In genomic region chr6:137740347-137740746, GRCh38 we compare ENCODE assay signal across 17 cellular contexts.
DNase-seq lines count a peak whose midpoint lies in the region; ATAC-seq and TF ChIP-seq lines count a peak whose summit lies in the region.
"Had no signal": no experiment of that assay in that cellular context is flagged by ENCODE, and none has a peak within 500 bp of the region (broad histone marks: within the 10 kb centered on the region; RNA-seq: fewer than 3 reads in every experiment).

No MANE protein-coding gene starts in this region.

- H3K4me3 ChIP-seq in AG10803 (ENCODE audit: low read length) = no peak overlapping the region
- H3K4me3 ChIP-seq in DND-41 (ENCODE audit: low read depth in 1 of 2, low read length in 2 of 2) = no peak overlapping the region
- H3K4me3 ChIP-seq: A549, HAP-1 had no signal

- H2AFZ ChIP-seq in DND-41 (ENCODE audit: low read depth, low read length) = no peak overlapping the region

- peaks cover 89% of the 10 kb centered on the region for H3K4me1 ChIP-seq in DND-41 (ENCODE audit: insufficient read depth, low read length)
- H3K4me1 ChIP-seq: HAP-1 had no signal

- H3K36me3 ChIP-seq in DND-41 (ENCODE audit: insufficient read depth, low read length) = no peaks in the 10 kb centered on the region
- H3K36me3 ChIP-seq: HAP-1 had no signal

- DNase-seq in AG10803 (ENCODE audit: low read depth) (peak; percentile 68), DND-41 (no peak), fibroblast of gingiva (ENCODE audit: low read depth) (peak; percentile 46), glutamatergic neuron (no peak), mucosa of gallbladder (ENCODE audit: low spot score) (no peak)
- DNase-seq in activated naive CD4-positive, alpha-beta T cell treated with anti-CD3 and anti-CD28 coated beads, Interleukin-2, amount 50 U/mL, for 16 hours = no peak
- DNase-seq: CD8-positive, alpha-beta T cell; COR-L47; DMS153; DMS79 treated with DMSO at 0.1 percent for 48 hours; GF-D8; GOT3 had no signal

- no peak for ATAC-seq in DND-41 (ENCODE audit: insufficient read depth, low read depth)
- no peak for ATAC-seq in GM18520 (IDR thresholded peaks at IDR 0.05; ENCODE audit: unreplicated experiment)
- ATAC-seq in GM21528 (IDR thresholded peaks at IDR 0.05; ENCODE audit: low FRiP score, unreplicated experiment) = no peak
- ATAC-seq: CD8-positive, alpha-beta T cell had no signal

- H3K4me2 ChIP-seq in DND-41 (ENCODE audit: insufficient read depth, low read length) = no peak overlapping the region
- H3K4me2 ChIP-seq: A549 had no signal

- no peaks in the 10 kb centered on the region for H3K4me1 Mint-ChIP-seq in glutamatergic neuron (ENCODE audit: low read depth, unreplicated experiment)

- peak overlapping the region; percentile 97 for H3K27ac ChIP-seq in DND-41 (ENCODE audit: low read length)
- H3K27ac ChIP-seq: A549 had no signal

- no peaks in the 10 kb centered on the region for H3K27me3 ChIP-seq in DND-41 (ENCODE audit: insufficient read depth, low read length, poor library complexity)

- no peak overlapping the region for H3K4me3 Mint-ChIP-seq in glutamatergic neuron (ENCODE audit: unreplicated experiment)
- H3K4me3 Mint-ChIP-seq: CD14-positive monocyte; CD8-positive, alpha-beta T cell had no signal

- H3K79me2 ChIP-seq in DND-41 (ENCODE audit: insufficient read depth, low read length) = no peaks in the 10 kb centered on the region

- no peak overlapping the region for H3K9ac ChIP-seq in DND-41 (ENCODE audit: low read depth, low read length)

- H3K9me3 Mint-ChIP-seq in glutamatergic neuron (ENCODE audit: unreplicated experiment) = no peaks in the 10 kb centered on the region
- H3K9me3 Mint-ChIP-seq: CD14-positive monocyte; CD8-positive, alpha-beta T cell had no signal

- H3K36me3 Mint-ChIP-seq in glutamatergic neuron (ENCODE audit: unreplicated experiment) = no peaks in the 10 kb centered on the region
- H3K36me3 Mint-ChIP-seq: CD14-positive monocyte; CD8-positive, alpha-beta T cell had no signal

- no peaks in the 10 kb centered on the region for H3K27me3 Mint-ChIP-seq in glutamatergic neuron (ENCODE audit: unreplicated experiment)

- no peaks in the 10 kb centered on the region for H3K9me3 ChIP-seq in DND-41 (ENCODE audit: insufficient read depth, low read length, severe bottlenecking)
- H3K9me3 ChIP-seq: A549, HAP-1 had no signal

- H3K27ac Mint-ChIP-seq in glutamatergic neuron (ENCODE audit: unreplicated experiment) = peak overlapping the region; percentile 24
- H3K27ac Mint-ChIP-seq: CD8-positive, alpha-beta T cell had no signal

- no peaks in the 10 kb centered on the region for H4K20me1 ChIP-seq in DND-41 (ENCODE audit: insufficient read depth, low read length)

- TF ChIP-seq CTCF in AG10803 (conservative IDR thresholded peaks at IDR 0.05; ENCODE audit: low read length) (no peak), DND-41 (IDR thresholded peaks at IDR 0.05; ENCODE audit: borderline replicate concordance, extremely low read depth, low read length, poor library complexity, severe bottlenecking) (no peak), glutamatergic neuron (IDR thresholded peaks at IDR 0.05; ENCODE audit: partially characterized antibody, unreplicated experiment) (no peak)

Comparison
In these comparisons a context has a peak if more than half of its experiments do, and no peak if none do; other contexts are left out.
1. DNase-seq: peak in AG10803 (single experiment) and fibroblast of gingiva (single experiment); none in DND-41 (single experiment), glutamatergic neuron (single experiment), activated naive CD4-positive, alpha-beta T cell treated with anti-CD3 and anti-CD28 coated beads, Interleukin-2, amount 50 U/mL, for 16 hours (single experiment) and mucosa of gallbladder (single experiment).